15 cellular contexts compared by ENCODE assay signal in genomic region chr11:130829801-130830562, GRCh38.
DNase-seq lines count a peak whose midpoint lies in the region; ATAC-seq and TF ChIP-seq lines count a peak whose summit lies in the region.
"Had no signal": no experiment of that assay in that cellular context is flagged by ENCODE, and none has a peak within 500 bp of the region (broad histone marks: within the 10 kb centered on the region; RNA-seq: fewer than 3 reads in every experiment).

No MANE protein-coding gene starts in this region.

- in situ Hi-C loops in Panc1 (cut with HindIII; ENCODE audit: low pct_unique_long_range_greater_than_20kb, low sequenced_read_pairs): no loop called here

- intact Hi-C loops in Panc1 (cut with micrococcal nuclease; ENCODE audit: unreplicated experiment): loop anchor here (5.0 kb wide), 1 partner anchor 193 kb away; no protein-coding TSS in a partner anchor

- TF ChIP-seq CTCF in Panc1 (IDR thresholded peaks at IDR 0.05) (no peak), fibroblast of mammary gland (conservative IDR thresholded peaks at IDR 0.05; ENCODE audit: control insufficient read depth, insufficient read depth, low read depth, low read length) (no peak), tibial nerve (IDR thresholded peaks at IDR 0.05) (no peak)

- no CpG with 5 or more reads among the region's 12 CpGs for WGBS in mesendoderm (ENCODE audit: extremely low coverage, insufficient coverage, low lambda C conversion rate)
- 60 to 68% methylated on average over 12 of the region's 12 CpGs for WGBS in tibial nerve, 2 donors

- peaks cover 26% of the 10 kb centered on the region for H3K4me1 ChIP-seq in Panc1 (ENCODE audit: control insufficient read depth, insufficient read depth, low read length)
- peaks cover 3% of the 10 kb centered on the region for H3K4me1 ChIP-seq in mesendoderm (ENCODE audit: control insufficient read depth, low read depth, low read length)
- peaks cover 0 to 46% (median 8%) of the 10 kb centered on the region in 4 donors for H3K4me1 ChIP-seq in tibial nerve

- no peak overlapping the region for H2BK5ac ChIP-seq in mesendoderm (ENCODE audit: low read length)

- H3K56ac ChIP-seq in mesendoderm (ENCODE audit: low read length): peak overlapping the region; percentile 36

- H3K79me1 ChIP-seq in mesendoderm (ENCODE audit: low read length): no peaks in the 10 kb centered on the region

- CTCF ChIA-PET in Panc1 (lab: Charles Lee): interaction anchor here (0.5 to 1.0 kb wide), 3 partner anchors 13 to 445 kb away, joined by 3 to 5 read pairs (median 4); no protein-coding TSS in a partner anchor

- no peak overlapping the region for H4K8ac ChIP-seq in mesendoderm (ENCODE audit: low read depth, low read length)

- no peak for TF ChIP-seq POLR2A in tibial nerve (IDR thresholded peaks at IDR 0.05)

- H3K9ac ChIP-seq in mesendoderm (ENCODE audit: low read length): no peak overlapping the region

- DNase-seq in Panc1 (ENCODE audit: low read depth, low spot score) (no peak), fibroblast of mammary gland (ENCODE audit: low read depth) (peak; percentile 39), mesendoderm (no peak), tibial nerve (ENCODE audit: low spot score in 2 of 2) (peak; percentile 41 to 57), Kasumi-1 (lab: John Stamatoyannopoulos, UW) (no peak), germinal center (ENCODE audit: low spot score) (no peak)
- no peak for DNase-seq in activated T-cell treated with anti-CD3 and anti-CD28 coated beads, Interleukin-2, amount 50 U/mL, for 1 hour
- DNase-seq: activated CD4-positive, alpha-beta T cell treated with anti-CD3 and anti-CD28 coated beads, Interleukin-2, amount 50 U/mL, for 1 hour; activated T-cell treated with anti-CD3 and anti-CD28 coated beads, Interleukin-2, amount 50 U/mL, for 48 hours; mammary epithelial cell; NCI-H1930; SHP77; spleen; T-helper 2 cell had no signal

- H2BK15ac ChIP-seq in mesendoderm (replicated peaks; ENCODE audit: low read depth): no peak overlapping the region

- no peak overlapping the region for H2AK5ac ChIP-seq in mesendoderm (ENCODE audit: low read length)

- no peak overlapping the region for H3K4me3 ChIP-seq in Panc1 (ENCODE audit: low read depth in 2 of 2, low read length in 2 of 2)
- no peak overlapping the region for H3K4me3 ChIP-seq in fibroblast of mammary gland (ENCODE audit: control insufficient read depth, low read depth, low read length)
- H3K4me3 ChIP-seq in mesendoderm (ENCODE audit: low read length): no peak overlapping the region
- no peak overlapping the region for H3K4me3 ChIP-seq in tibial nerve
- H3K4me3 ChIP-seq: spleen had no signal

- no peaks in the 10 kb centered on the region for H3K79me2 ChIP-seq in mesendoderm (ENCODE audit: control insufficient read depth, insufficient read depth, low read length)

- peak in 1 of 2 donors; percentile 52 for TF ChIP-seq EP300 in tibial nerve (IDR thresholded peaks at IDR 0.05)

- H3K27ac ChIP-seq in Panc1 (ENCODE audit: low read length): peak overlapping the region; percentile 83
- no peak overlapping the region for H3K27ac ChIP-seq in mesendoderm (ENCODE audit: low read depth, low read length)
- peak overlapping the region in 1 of 4 donors; percentile 46 for H3K27ac ChIP-seq in tibial nerve
- H3K27ac ChIP-seq: spleen had no signal

- H3K18ac ChIP-seq in mesendoderm (ENCODE audit: low read length): no peak overlapping the region

- no TSS peak for BruUV-seq in Panc1 (replicated peaks; lab: Mats Ljungman, UMichigan)

- H4K5ac ChIP-seq in mesendoderm (ENCODE audit: low read length): no peak overlapping the region

- H3K9me3 ChIP-seq in Panc1 (ENCODE audit: control insufficient read depth, insufficient read depth, low read depth, low read length) (no peaks in the 10 kb centered on the region), tibial nerve (no peaks in the 10 kb centered on the region)
- H3K9me3 ChIP-seq: spleen had no signal

- no peak for ATAC-seq in Panc1
- ATAC-seq: HCT116 had no signal

- no peak overlapping the region for H3K4ac ChIP-seq in mesendoderm (ENCODE audit: low read depth, low read length)

- H3K27me3 ChIP-seq in Panc1 (ENCODE audit: control insufficient read depth, insufficient read depth, low read length): no peaks in the 10 kb centered on the region
- no peaks in the 10 kb centered on the region for H3K27me3 ChIP-seq in mesendoderm (ENCODE audit: insufficient read depth, low read length, poor library complexity)
- H3K27me3 ChIP-seq in tibial nerve: no peaks in the 10 kb centered on the region

- H2BK120ac ChIP-seq in mesendoderm (ENCODE audit: low read depth, low read length): no peak overlapping the region

- H3K4me2 ChIP-seq in mesendoderm (ENCODE audit: low read length): no peak overlapping the region

- POLR2A ChIA-PET in Panc1 (lab: Charles Lee): no interaction called here

- H3K23ac ChIP-seq in mesendoderm (ENCODE audit: low read length): no peak overlapping the region

- H3K36me3 ChIP-seq in Panc1 (ENCODE audit: control insufficient read depth, insufficient read depth, low read length) (no peaks in the 10 kb centered on the region), mesendoderm (ENCODE audit: control insufficient read depth, insufficient read depth, low read length) (no peaks in the 10 kb centered on the region), tibial nerve (no peaks in the 10 kb centered on the region)
- H3K36me3 ChIP-seq: spleen had no signal

Comparison
In these comparisons a context has a peak if more than half of its experiments do, and no peak if none do; other contexts are left out.
1. DNase-seq: peak in fibroblast of mammary gland (single experiment) and tibial nerve (2 of 2); none in Panc1 (single experiment), mesendoderm (single experiment), Kasumi-1 (0 of 2), germinal center (single experiment) and activated T-cell treated with anti-CD3 and anti-CD28 coated beads, Interleukin-2, amount 50 U/mL, for 1 hour (single experiment).